ENCODE assay signal across 21 cellular contexts in the genomic region with DNA sequence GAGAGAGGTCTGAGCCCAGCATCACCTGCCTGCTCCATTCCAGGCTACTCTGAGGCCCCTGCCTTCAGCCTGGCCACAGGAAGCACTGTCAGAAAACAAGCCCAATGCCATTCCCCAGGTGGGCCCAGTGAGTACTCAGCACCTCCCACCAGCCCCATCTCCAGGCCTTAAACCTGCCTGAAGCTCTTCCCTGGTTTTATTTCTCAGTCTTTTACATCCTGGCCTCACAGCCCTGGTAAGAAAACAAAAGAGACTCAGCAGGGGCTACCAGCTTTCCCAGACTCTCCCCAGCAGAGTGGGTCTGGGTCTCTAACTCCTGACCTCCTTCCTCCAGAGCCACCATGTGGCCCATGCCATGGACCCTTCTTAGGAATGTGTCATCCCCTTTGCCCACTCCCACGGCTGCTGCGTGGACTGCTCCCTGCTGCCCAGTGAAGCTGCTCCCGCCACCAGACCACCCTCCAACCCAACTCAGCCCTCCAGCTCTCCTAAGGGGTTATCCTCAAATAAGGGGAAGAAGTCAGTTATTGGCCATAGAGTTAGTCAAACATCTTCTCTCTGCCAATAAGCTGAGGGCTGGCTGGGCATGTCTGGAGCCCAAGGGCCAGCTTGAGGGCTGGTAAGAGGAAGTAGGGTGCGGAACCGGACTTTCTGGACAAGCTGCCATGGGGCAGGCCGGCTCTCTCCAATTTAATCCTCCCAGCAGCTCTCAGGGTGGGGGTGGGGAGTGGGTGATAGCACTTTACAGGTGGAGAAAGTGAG.
DNase-seq lines count a peak whose midpoint lies in the region; ATAC-seq and TF ChIP-seq lines count a peak whose summit lies in the region.
"Had no signal": no experiment of that assay in that cellular context is flagged by ENCODE, and none has a peak within 500 bp of the region (broad histone marks: within the 10 kb centered on the region; RNA-seq: fewer than 3 reads in every experiment).

No MANE protein-coding gene starts in this region.

- H3K4ac ChIP-seq in mesendoderm (ENCODE audit: low read depth, low read length): no peak overlapping the region

- H3K56ac ChIP-seq in mesendoderm (ENCODE audit: low read length): no peak overlapping the region

- no peak overlapping the region for H3K18ac ChIP-seq in mesendoderm (ENCODE audit: low read length)

- peaks cover 25% of the 10 kb centered on the region for H3K4me1 ChIP-seq in GM23338 (ENCODE audit: insufficient read depth)
- no peaks in the 10 kb centered on the region for H3K4me1 ChIP-seq in mesendoderm (ENCODE audit: control insufficient read depth, low read depth, low read length)

- no peak overlapping the region for H3K23ac ChIP-seq in mesendoderm (ENCODE audit: low read length)

- H3K27ac ChIP-seq in GM23338 (ENCODE audit: low read depth) (no peak overlapping the region; the same call in 1 of the 2 replicates), mesendoderm (ENCODE audit: low read depth, low read length) (no peak overlapping the region)

- no peak overlapping the region for H2BK5ac ChIP-seq in mesendoderm (ENCODE audit: low read length)

- H3K4me3 ChIP-seq in GM23338 (no peak overlapping the region), NB4 (ENCODE audit: low read depth, low read length) (no peak overlapping the region), epithelial cell of esophagus (ENCODE audit: low read length) (no peak overlapping the region), mesendoderm (ENCODE audit: low read length) (no peak overlapping the region)

- H4K20me1 ChIP-seq in GM23338 (replicated peaks; ENCODE audit: insufficient read depth): no peaks in the 10 kb centered on the region; the same call in 1 of the 2 replicates

- no peaks in the 10 kb centered on the region for H3K36me3 Mint-ChIP-seq in GM23338 (ENCODE audit: low read depth)

- H3K4me1 Mint-ChIP-seq in GM23338: peaks cover 30% of the 10 kb centered on the region

- peak; percentile 77 for ATAC-seq in GM23338
- no peak for ATAC-seq in GM21825 (IDR thresholded peaks at IDR 0.05; ENCODE audit: unreplicated experiment)

- no peak overlapping the region for H2AFZ ChIP-seq in GM23338

- DNase-seq in GM23338 (ENCODE audit: low spot score): peak; percentile 63
- peak; percentile 21 for DNase-seq in NB4 (ENCODE audit: low read depth)
- DNase-seq in epithelial cell of esophagus (ENCODE audit: low read depth): peak; percentile 18
- DNase-seq in mesendoderm: peak; percentile 47
- DNase-seq in D341Med (ENCODE audit: low spot score): no peak
- DNase-seq in central memory CD4-positive, alpha-beta T cell: no peak
- DNase-seq: CD4-positive, alpha-beta T cell; COR-L47; DND-41; HFFc6; KBM-7; NCI-H1105 treated with DMSO at 0.1 percent for 48 hours; NCI-H1694; NCI-H2081; NCI-H2171; NCI-H345; NCI-H524; OCI-M1; SHP77; SW 1271 had no signal

- H3K27me3 ChIP-seq in GM23338 (ENCODE audit: insufficient read depth): no peaks in the 10 kb centered on the region
- no peaks in the 10 kb centered on the region for H3K27me3 ChIP-seq in mesendoderm (ENCODE audit: insufficient read depth, low read length, poor library complexity)

- H2AK5ac ChIP-seq in mesendoderm (ENCODE audit: low read length): no peak overlapping the region

- H3K9me3 Mint-ChIP-seq in GM23338: no peaks in the 10 kb centered on the region
- H3K9me3 Mint-ChIP-seq: CD4-positive, alpha-beta T cell; HFFc6 had no signal

- no peak overlapping the region for H3K4me2 ChIP-seq in GM23338
- H3K4me2 ChIP-seq in mesendoderm (ENCODE audit: low read length): no peak overlapping the region

- H3K9me2 ChIP-seq in GM23338 (ENCODE audit: insufficient read depth): no peaks in the 10 kb centered on the region

- H3K36me3 ChIP-seq in GM23338 (ENCODE audit: insufficient read depth) (no peaks in the 10 kb centered on the region), mesendoderm (ENCODE audit: control insufficient read depth, insufficient read depth, low read length) (no peaks in the 10 kb centered on the region)

- TF ChIP-seq CTCF in GM23338 (conservative IDR thresholded peaks at IDR 0.05; ENCODE audit: low read depth in 2 of 2): no peak
- TF ChIP-seq CTCF in NB4 (IDR thresholded peaks at IDR 0.05; ENCODE audit: low read depth, low read length): no peak
- no peak for TF ChIP-seq CTCF in epithelial cell of esophagus (IDR thresholded peaks at IDR 0.05; ENCODE audit: insufficient read depth, low read depth, low read length, missing control alignments)

- peaks cover 23% of the 10 kb centered on the region for H3K27me3 Mint-ChIP-seq in GM23338 (ENCODE audit: insufficient read depth, low read depth, poor library complexity)

- no peak overlapping the region; the same call in 2 of the 3 replicates for H3K4me3 Mint-ChIP-seq in GM23338
- H3K4me3 Mint-ChIP-seq: CD4-positive, alpha-beta T cell; HFFc6 had no signal

- no peak overlapping the region for H4K5ac ChIP-seq in mesendoderm (ENCODE audit: low read length)

- H2BK15ac ChIP-seq in mesendoderm (replicated peaks; ENCODE audit: low read depth): no peak overlapping the region

- H2BK120ac ChIP-seq in mesendoderm (ENCODE audit: low read depth, low read length): no peak overlapping the region

- H4K8ac ChIP-seq in mesendoderm (ENCODE audit: low read depth, low read length): no peak overlapping the region

- H3K79me2 ChIP-seq in GM23338 (replicated peaks; ENCODE audit: insufficient read depth) (no peaks in the 10 kb centered on the region), mesendoderm (ENCODE audit: control insufficient read depth, insufficient read depth, low read length) (no peaks in the 10 kb centered on the region)

- no peaks in the 10 kb centered on the region for H3F3A ChIP-seq in GM23338 (replicated peaks; ENCODE audit: low read depth)

- H3K9ac ChIP-seq in mesendoderm (ENCODE audit: low read length): no peak overlapping the region

- no CpG with 5 or more reads among the region's 6 CpGs for WGBS in mesendoderm (ENCODE audit: extremely low coverage, insufficient coverage, low lambda C conversion rate)

- H3K27ac Mint-ChIP-seq in GM23338: no peak overlapping the region
- H3K27ac Mint-ChIP-seq: CD4-positive, alpha-beta T cell; HFFc6 had no signal

- H3K79me1 ChIP-seq in mesendoderm (ENCODE audit: low read length): no peaks in the 10 kb centered on the region

- TF ChIP-seq POLR2A in NB4 (IDR thresholded peaks at IDR 0.05; ENCODE audit: extremely low read depth, insufficient read length): no peak

TF ChIP-seq in GM23338, 12 proteins besides CTCF, POLR2A, EP300 and RAD21 (continues in another document):
- TF ChIP-seq ETS1 (IDR thresholded peaks at IDR 0.05) (no peak), ZNF331 (CRISPR knock-in tag; IDR thresholded peaks at IDR 0.05; ENCODE audit: low read depth) (no peak), JUNB (IDR thresholded peaks at IDR 0.05; ENCODE audit: unreplicated experiment) (no peak), ZNF114 (CRISPR knock-in tag; IDR thresholded peaks at IDR 0.05) (no peak), EZH2 (IDR thresholded peaks at IDR 0.05; ENCODE audit: low read depth, unreplicated experiment) (no peak)
- TF ChIP-seq, protein P1, sequence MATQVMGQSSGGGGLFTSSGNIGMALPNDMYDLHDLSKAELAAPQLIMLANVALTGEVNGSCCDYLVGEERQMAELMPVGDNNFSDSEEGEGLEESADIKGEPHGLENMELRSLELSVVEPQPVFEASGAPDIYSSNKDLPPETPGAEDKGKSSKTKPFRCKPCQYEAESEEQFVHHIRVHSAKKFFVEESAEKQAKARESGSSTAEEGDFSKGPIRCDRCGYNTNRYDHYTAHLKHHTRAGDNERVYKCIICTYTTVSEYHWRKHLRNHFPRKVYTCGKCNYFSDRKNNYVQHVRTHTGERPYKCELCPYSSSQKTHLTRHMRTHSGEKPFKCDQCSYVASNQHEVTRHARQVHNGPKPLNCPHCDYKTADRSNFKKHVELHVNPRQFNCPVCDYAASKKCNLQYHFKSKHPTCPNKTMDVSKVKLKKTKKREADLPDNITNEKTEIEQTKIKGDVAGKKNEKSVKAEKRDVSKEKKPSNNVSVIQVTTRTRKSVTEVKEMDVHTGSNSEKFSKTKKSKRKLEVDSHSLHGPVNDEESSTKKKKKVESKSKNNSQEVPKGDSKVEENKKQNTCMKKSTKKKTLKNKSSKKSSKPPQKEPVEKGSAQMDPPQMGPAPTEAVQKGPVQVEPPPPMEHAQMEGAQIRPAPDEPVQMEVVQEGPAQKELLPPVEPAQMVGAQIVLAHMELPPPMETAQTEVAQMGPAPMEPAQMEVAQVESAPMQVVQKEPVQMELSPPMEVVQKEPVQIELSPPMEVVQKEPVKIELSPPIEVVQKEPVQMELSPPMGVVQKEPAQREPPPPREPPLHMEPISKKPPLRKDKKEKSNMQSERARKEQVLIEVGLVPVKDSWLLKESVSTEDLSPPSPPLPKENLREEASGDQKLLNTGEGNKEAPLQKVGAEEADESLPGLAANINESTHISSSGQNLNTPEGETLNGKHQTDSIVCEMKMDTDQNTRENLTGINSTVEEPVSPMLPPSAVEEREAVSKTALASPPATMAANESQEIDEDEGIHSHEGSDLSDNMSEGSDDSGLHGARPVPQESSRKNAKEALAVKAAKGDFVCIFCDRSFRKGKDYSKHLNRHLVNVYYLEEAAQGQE (IDR thresholded peaks at IDR 0.05; ENCODE audit: unreplicated experiment): no peak

Comparison
In these comparisons a context has a peak if more than half of its experiments do, and no peak if none do; other contexts are left out.
1. DNase-seq: peak in GM23338 (single experiment), NB4 (single experiment), epithelial cell of esophagus (single experiment) and mesendoderm (single experiment); none in D341Med (single experiment) and central memory CD4-positive, alpha-beta T cell (single experiment).